ENCODE assay signal across 10 cellular contexts in genomic region chr10:126969310-126969709, GRCh38.
A peak's percentile ranks its signal among the peaks of the same experiment; 100 is the strongest.
DNase-seq lines count a peak whose midpoint lies in the region; ATAC-seq and TF ChIP-seq lines count a peak whose summit lies in the region.
"Had no signal": no experiment of that assay in that cellular context is flagged by ENCODE, and none has a peak within 500 bp of the region (broad histone marks: within the 10 kb centered on the region; RNA-seq: fewer than 3 reads in every experiment).

No MANE protein-coding gene starts in this region.

- H3K36me3 Mint-ChIP-seq in Calu3 (ENCODE audit: insufficient read depth, unreplicated experiment), result peaks cover 14% of the 10 kb centered on the region
- no peaks in the 10 kb centered on the region for H3K36me3 Mint-ChIP-seq in chondrocyte (ENCODE audit: low read depth)
- H3K36me3 Mint-ChIP-seq: activated naive CD8-positive, alpha-beta T cell had no signal

- no peak overlapping the region for H3K4me3 ChIP-seq in LNCaP clone FGC (ENCODE audit: low read depth, low read length)

- H3K27me3 Mint-ChIP-seq in Calu3 (ENCODE audit: unreplicated experiment) (no peaks in the 10 kb centered on the region), chondrocyte (ENCODE audit: low read depth) (no peaks in the 10 kb centered on the region)
- H3K27me3 Mint-ChIP-seq: activated naive CD8-positive, alpha-beta T cell had no signal

- no peak overlapping the region for H3K27ac Mint-ChIP-seq in Calu3 (ENCODE audit: unreplicated experiment)
- H3K27ac Mint-ChIP-seq in chondrocyte (ENCODE audit: unreplicated experiment), result no peak overlapping the region
- H3K27ac Mint-ChIP-seq: activated naive CD8-positive, alpha-beta T cell had no signal

- H3K4me3 Mint-ChIP-seq in Calu3 (ENCODE audit: low read depth, unreplicated experiment) (no peak overlapping the region), chondrocyte (ENCODE audit: unreplicated experiment) (no peak overlapping the region)
- H3K4me3 Mint-ChIP-seq: activated naive CD8-positive, alpha-beta T cell had no signal

- peak; percentile 9 for DNase-seq in Calu3
- DNase-seq in LNCaP clone FGC (ENCODE audit: low read depth), result no peak
- no peak for DNase-seq in chondrocyte (ENCODE audit: low spot score)
- DNase-seq in mesenteric fat pad (ENCODE audit: low spot score), result peak; percentile 74
- DNase-seq in stimulated activated naive CD4-positive, alpha-beta T cell treated with Interleukin-2 at 50 U/mL for 16 hours (lab: John Stamatoyannopoulos, UW), result no peak
- DNase-seq in NCI-H774 (lab: John Stamatoyannopoulos, UW), result no peak
- DNase-seq in NCI-H2029 treated with DMSO at 0.1 percent for 48 hours (lab: John Stamatoyannopoulos, UW), result no peak
- DNase-seq: NCI-H226 had no signal

- H3K9me3 Mint-ChIP-seq in Calu3 (ENCODE audit: low read depth, unreplicated experiment), result no peaks in the 10 kb centered on the region
- no peaks in the 10 kb centered on the region for H3K9me3 Mint-ChIP-seq in chondrocyte (ENCODE audit: low read depth)

- H3K4me1 Mint-ChIP-seq in Calu3 (ENCODE audit: low read depth, unreplicated experiment) (peaks cover 14% of the 10 kb centered on the region), chondrocyte (ENCODE audit: low read depth) (peaks cover 34% of the 10 kb centered on the region)

- no peak for ATAC-seq in GM18873 (IDR thresholded peaks at IDR 0.05; ENCODE audit: low FRiP score, unreplicated experiment)

- no TSS peak for BruUV-seq in Calu3 (replicated peaks; lab: Mats Ljungman, UMichigan)

- intact Hi-C loops in Calu3 (cut with micrococcal nuclease; ENCODE audit: unreplicated experiment), result loop anchor here (10.0 kb wide), 1 partner anchor 1035 kb away; no protein-coding TSS in a partner anchor

- no peak for TF ChIP-seq CTCF in Calu3 (IDR thresholded peaks at IDR 0.05; ENCODE audit: unreplicated experiment)
- 0 out of 2 replicates have a peak, but pooled peaks have one; percentile 6 for TF ChIP-seq CTCF in LNCaP clone FGC (IDR thresholded peaks at IDR 0.05; ENCODE audit: control insufficient read depth, extremely low read depth, insufficient read depth)
- peak; percentile 46 for TF ChIP-seq CTCF in chondrocyte (IDR thresholded peaks at IDR 0.05)

- CTCF ChIA-PET in Calu3 (lab: Charles Lee), result no interaction called here

Comparison
In these comparisons a context has a peak if more than half of its experiments do, and no peak if none do; other contexts are left out.
1. DNase-seq: peak in Calu3 (single experiment) and mesenteric fat pad (single experiment); none in LNCaP clone FGC (single experiment), chondrocyte (single experiment), stimulated activated naive CD4-positive, alpha-beta T cell treated with Interleukin-2 at 50 U/mL for 16 hours (single experiment), NCI-H774 (single experiment) and NCI-H2029 treated with DMSO at 0.1 percent for 48 hours (single experiment).